35 cellular contexts compared by ENCODE assay signal in the genomic region with DNA sequence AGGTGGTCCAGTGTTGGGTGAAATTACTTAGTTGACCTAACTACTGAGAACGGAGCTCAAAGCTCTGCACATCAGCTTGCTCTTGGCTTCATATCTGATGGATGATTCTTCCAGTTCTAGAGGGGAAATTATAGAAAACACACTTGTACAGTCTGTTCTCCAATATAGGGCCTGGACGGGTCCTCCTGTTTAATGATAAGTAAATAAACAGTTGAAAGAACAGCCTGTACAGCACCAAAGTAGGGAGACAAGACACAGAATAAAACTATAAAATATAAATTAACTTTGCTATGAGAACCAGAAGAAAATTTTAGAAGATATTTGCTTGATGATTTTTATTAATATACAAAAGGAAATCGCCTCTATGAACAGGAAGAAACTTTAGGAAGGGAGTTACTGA.
"Had no signal": no experiment of that assay in that cellular context is flagged by ENCODE, and none has a peak within 500 bp of the region (broad histone marks: within the 10 kb centered on the region; RNA-seq: fewer than 3 reads in every experiment).

No MANE protein-coding gene starts in this region.

- H3K4me3 ChIP-seq: MG63 had no signal

- DNase-seq: Karpas-422, Kasumi-1, KG1, MG63, MM.1S, MV-4-11, NCI-H1048, NCI-H1092, NCI-H1092 treated with DMSO at 0.1 percent for 48 hours, NCI-H1105, NCI-H1105 treated with DMSO at 0.1 percent for 48 hours, NCI-H1417, NCI-H1417 treated with DMSO at 0.1 percent for 48 hours, NCI-H1436, NCI-H1436 treated with DMSO at 0.1 percent for 48 hours, NCI-H146, NCI-H1694, NCI-H1694 treated with DMSO at 0.1 percent for 48 hours, NCI-H187, NCI-H187 treated with DMSO at 0.1 percent for 48 hours, NCI-H1930, NCI-H2029, NCI-H2029 treated with DMSO at 0.1 percent for 48 hours, NCI-H2081, NCI-H2081 treated with DMSO at 0.1 percent for 48 hours, NCI-H2107, NCI-H2171, NCI-H2171 treated with DMSO at 0.1 percent for 48 hours, NCI-H2227 treated with DMSO at 0.1 percent for 48 hours, NCI-H345, NCI-H446, NCI-H446 treated with DMSO at 0.1 percent for 48 hours, NCI-H510A, NCI-H510A treated with DMSO at 0.1 percent for 48 hours had no signal

- H3K27ac ChIP-seq: KMS-11 had no signal

- H3K9me3 ChIP-seq: MG63 had no signal

- H3K9ac ChIP-seq: KMS-11 had no signal

- H3K27me3 ChIP-seq: MG63 had no signal

- H3K36me3 ChIP-seq: MG63 had no signal

- H3K4me2 ChIP-seq: KMS-11 had no signal
